In the genomic region with DNA sequence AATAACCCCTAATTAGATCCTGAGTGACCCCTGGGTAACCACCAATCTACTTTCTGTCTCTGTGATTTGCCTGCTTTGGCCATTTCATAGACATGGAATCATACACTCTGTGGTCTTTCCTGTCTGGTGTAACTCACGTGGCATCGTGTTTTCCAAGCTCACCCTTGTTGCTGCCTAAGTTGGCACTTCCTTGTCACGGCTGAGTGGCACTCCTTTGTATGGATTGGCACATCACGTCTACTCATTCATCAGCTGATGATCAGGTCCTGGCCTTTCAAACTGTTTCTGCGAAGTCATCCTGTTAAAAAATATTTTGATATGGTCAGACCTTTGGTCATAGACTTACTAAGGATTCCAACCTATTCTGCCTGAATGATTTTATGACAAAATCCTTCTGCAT, we compare ENCODE assay signal across 16 cellular contexts.
DNase-seq lines count a peak whose midpoint lies in the region; ATAC-seq lines count a peak whose summit lies in the region.
"Had no signal": no experiment of that assay in that cellular context is flagged by ENCODE, and none has a peak within 500 bp of the region (broad histone marks: within the 10 kb centered on the region; RNA-seq: fewer than 3 reads in every experiment).

No MANE protein-coding gene starts in this region.

- POLR2A ChIA-PET in naive thymus-derived CD4-positive, alpha-beta T cell (lab: Charles Lee), result no interaction called here

- no peaks in the 10 kb centered on the region for H3K27me3 ChIP-seq in naive thymus-derived CD4-positive, alpha-beta T cell (ENCODE audit: control insufficient read depth in 2 of 2, insufficient read depth in 2 of 2, low read length in 2 of 2)
- H3K27me3 ChIP-seq: BE2C, SJSA1 had no signal

- H3K36me3 ChIP-seq in naive thymus-derived CD4-positive, alpha-beta T cell (ENCODE audit: control insufficient read depth in 2 of 3, insufficient read depth in 3 of 3, low read length in 3 of 3), result no peaks in the 10 kb centered on the region
- H3K36me3 ChIP-seq: BE2C, SJSA1 had no signal

- no peaks in the 10 kb centered on the region for H3K4me1 ChIP-seq in naive thymus-derived CD4-positive, alpha-beta T cell (ENCODE audit: control insufficient read depth in 2 of 2, insufficient read depth in 2 of 2, low read length in 2 of 2)
- H3K4me1 ChIP-seq: BE2C, SJSA1 had no signal

- ATAC-seq in esophagus mucosa (peak; percentile 93), GM21723 (IDR thresholded peaks at IDR 0.05; ENCODE audit: unreplicated experiment) (no peak)
- no peak for ATAC-seq in naive thymus-derived CD4-positive, alpha-beta T cell

- no peaks in the 10 kb centered on the region for H3K36me3 Mint-ChIP-seq in naive thymus-derived CD4-positive, alpha-beta T cell

- no peak overlapping the region for H3K4me3 ChIP-seq in naive thymus-derived CD4-positive, alpha-beta T cell (ENCODE audit: low read length)
- H3K4me3 ChIP-seq: SJSA1 had no signal

- H3K27ac ChIP-seq in naive thymus-derived CD4-positive, alpha-beta T cell (ENCODE audit: low read depth, low read length), result no peak overlapping the region
- H3K27ac ChIP-seq: KMS-11, SJSA1 had no signal

- H3K9me3 ChIP-seq in naive thymus-derived CD4-positive, alpha-beta T cell (ENCODE audit: control insufficient read depth in 2 of 3, low read length in 3 of 3), result no peaks in the 10 kb centered on the region
- H3K9me3 ChIP-seq: BE2C had no signal

- no peak overlapping the region for H3K4me3 Mint-ChIP-seq in naive thymus-derived CD4-positive, alpha-beta T cell
- H3K4me3 Mint-ChIP-seq: CD4-positive, alpha-beta T cell had no signal

- H3K27me3 Mint-ChIP-seq in naive thymus-derived CD4-positive, alpha-beta T cell, result peaks cover 0 to 4% (median 0%) of the 10 kb centered on the region in 5 donors
- H3K27me3 Mint-ChIP-seq: CD4-positive, alpha-beta T cell had no signal

- CTCF ChIA-PET in naive thymus-derived CD4-positive, alpha-beta T cell (lab: Charles Lee), result no interaction called here

- H3K27ac Mint-ChIP-seq in naive thymus-derived CD4-positive, alpha-beta T cell, result no peak overlapping the region
- H3K27ac Mint-ChIP-seq: CD4-positive, alpha-beta T cell had no signal

- peaks cover 0 to 3% (median 0%) of the 10 kb centered on the region in 11 donors for H3K9me3 Mint-ChIP-seq in naive thymus-derived CD4-positive, alpha-beta T cell
- H3K9me3 Mint-ChIP-seq: CD4-positive, alpha-beta T cell had no signal

- intact Hi-C loops in posterior vena cava (cut with DNase I), result no loop called here
- intact Hi-C loops in naive thymus-derived CD4-positive, alpha-beta T cell (cut with micrococcal nuclease), result no loop called here

- no peaks in the 10 kb centered on the region for H3K4me1 Mint-ChIP-seq in naive thymus-derived CD4-positive, alpha-beta T cell

- DNase-seq in DMS53 (lab: John Stamatoyannopoulos, UW), result peak; percentile 50
- DNase-seq in DMS53 treated with DMSO at 0.1 percent for 48 hours (lab: John Stamatoyannopoulos, UW; ENCODE audit: unreplicated experiment), result no peak
- peak; percentile 66 for DNase-seq in NCI-H510A (lab: John Stamatoyannopoulos, UW)
- peak; percentile 22 for DNase-seq in posterior vena cava (ENCODE audit: low spot score)
- DNase-seq in NCI-H146 (lab: John Stamatoyannopoulos, UW), result no peak
- DNase-seq in naive thymus-derived CD4-positive, alpha-beta T cell, result no peak
- DNase-seq: 8988T; BE2C; CD4-positive, alpha-beta T cell; H7; NCI-H1092; NCI-H1694 had no signal

Comparison
In these comparisons a context has a peak if more than half of its experiments do, and no peak if none do; other contexts are left out.
1. DNase-seq: peak in DMS53 (single experiment), NCI-H510A (single experiment) and posterior vena cava (single experiment); none in DMS53 treated with DMSO at 0.1 percent for 48 hours (single experiment), NCI-H146 (single experiment) and naive thymus-derived CD4-positive, alpha-beta T cell (0 of 9).